In the genomic region with DNA sequence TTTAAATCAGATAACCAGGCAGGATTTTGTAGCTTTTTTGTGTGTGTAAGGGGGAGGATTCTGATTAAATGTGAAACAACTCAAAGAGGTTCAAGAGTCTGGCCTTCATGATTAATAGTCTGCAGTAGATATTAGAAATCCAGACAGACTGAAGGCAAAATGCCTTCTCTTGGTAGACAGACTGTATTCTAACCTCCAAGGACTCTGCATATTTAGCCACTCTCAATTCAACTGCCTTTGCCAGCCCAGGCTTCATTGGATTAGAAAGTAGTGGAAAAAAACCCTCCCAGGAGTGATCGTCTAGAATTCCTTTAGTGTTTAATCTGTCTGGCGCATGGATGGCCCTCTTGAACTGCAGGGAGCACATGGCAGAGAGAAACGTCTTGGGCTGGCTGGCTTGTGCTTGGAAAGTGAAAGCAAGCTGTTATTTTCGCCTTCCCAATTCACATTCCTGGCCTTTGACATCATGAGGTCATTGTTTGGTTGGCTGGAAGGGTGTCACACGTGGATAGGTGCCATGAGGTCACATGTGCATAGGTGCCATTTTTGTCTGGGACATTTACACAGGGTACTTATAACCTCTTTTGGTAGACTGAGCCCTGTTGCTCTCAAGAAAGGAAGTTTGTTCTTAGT, we compare ENCODE assay signal across 9 cellular contexts. TPM values are rescaled to one million over a fixed set of nuclear protein-coding genes. Genes with fewer than 3 reads are reported as not detected.
DNase-seq lines count a peak whose midpoint lies in the region; ATAC-seq and TF ChIP-seq lines count a peak whose summit lies in the region.
"Had no signal": no experiment of that assay in that cellular context is flagged by ENCODE, and none has a peak within 500 bp of the region (broad histone marks: within the 10 kb centered on the region; RNA-seq: fewer than 3 reads in every experiment).

No MANE protein-coding gene starts in this region.

- H3K27ac ChIP-seq in neural progenitor cell = no peak overlapping the region
- no peak overlapping the region for H3K27ac ChIP-seq in naive thymus-derived CD4-positive, alpha-beta T cell (ENCODE audit: low read depth, low read length)

- H3K27me3 ChIP-seq in NT2/D1 (ENCODE audit: insufficient read depth, insufficient read length) (no peaks in the 10 kb centered on the region), neural progenitor cell (no peaks in the 10 kb centered on the region)
- H3K27me3 ChIP-seq in naive thymus-derived CD4-positive, alpha-beta T cell (ENCODE audit: control insufficient read depth in 2 of 2, insufficient read depth in 2 of 2, low read length in 2 of 2) = no peaks in the 10 kb centered on the region

- H3K4me1 Mint-ChIP-seq in neural progenitor cell = peaks cover 15% of the 10 kb centered on the region
- peaks cover 21 to 51% (median 28%) of the 10 kb centered on the region in 7 donors for H3K4me1 Mint-ChIP-seq in naive thymus-derived CD4-positive, alpha-beta T cell

- no peak overlapping the region for H3K4me2 ChIP-seq in neural progenitor cell

- no peak overlapping the region for H3K9ac ChIP-seq in NT2/D1 (ENCODE audit: insufficient read length, low read depth)
- H3K9ac ChIP-seq in neural progenitor cell = no peak overlapping the region

- intact Hi-C loops in naive thymus-derived CD4-positive, alpha-beta T cell (cut with micrococcal nuclease) = no loop called here

- no peaks in the 10 kb centered on the region for H3K4me1 ChIP-seq in NT2/D1 (ENCODE audit: insufficient read depth, insufficient read length)
- H3K4me1 ChIP-seq in neural progenitor cell = peaks cover 8% of the 10 kb centered on the region
- peaks cover 11 to 33% of the 10 kb centered on the region in 2 donors for H3K4me1 ChIP-seq in naive thymus-derived CD4-positive, alpha-beta T cell (ENCODE audit: control insufficient read depth in 2 of 2, insufficient read depth in 2 of 2, low read length in 2 of 2)

- CTCF ChIA-PET in naive thymus-derived CD4-positive, alpha-beta T cell (lab: Charles Lee) = no interaction called here

- no peaks in the 10 kb centered on the region for H3K9me3 ChIP-seq in NT2/D1 (ENCODE audit: insufficient read depth, low read length)
- H3K9me3 ChIP-seq in neural progenitor cell (ENCODE audit: low read depth) = no peaks in the 10 kb centered on the region
- no peaks in the 10 kb centered on the region for H3K9me3 ChIP-seq in naive thymus-derived CD4-positive, alpha-beta T cell (ENCODE audit: control insufficient read depth in 2 of 3, low read length in 3 of 3)

- no peaks in the 10 kb centered on the region for H4K20me1 ChIP-seq in neural progenitor cell (ENCODE audit: low read depth)

- H3K27me3 Mint-ChIP-seq in neural progenitor cell (ENCODE audit: insufficient read depth, low read depth) = no peaks in the 10 kb centered on the region
- H3K27me3 Mint-ChIP-seq in naive thymus-derived CD4-positive, alpha-beta T cell = no peaks in the 10 kb centered on the region

- peak overlapping the region; percentile 13; the same call in 1 of the 2 replicates for H3K4me3 ChIP-seq in AG10803 (ENCODE audit: low read length)
- H3K4me3 ChIP-seq in NT2/D1 (ENCODE audit: insufficient read length, low read depth) = no peak overlapping the region
- H3K4me3 ChIP-seq in neural progenitor cell = no peak overlapping the region
- no peak overlapping the region for H3K4me3 ChIP-seq in naive thymus-derived CD4-positive, alpha-beta T cell (ENCODE audit: low read length)

- H3F3A ChIP-seq in neural progenitor cell (ENCODE audit: low read depth) = no peaks in the 10 kb centered on the region

- no peaks in the 10 kb centered on the region for H3K9me3 Mint-ChIP-seq in neural progenitor cell
- H3K9me3 Mint-ChIP-seq in naive thymus-derived CD4-positive, alpha-beta T cell = no peaks in the 10 kb centered on the region

- TF ChIP-seq CTCF in AG10803 (conservative IDR thresholded peaks at IDR 0.05; ENCODE audit: low read length) (no peak), neural progenitor cell (IDR thresholded peaks at IDR 0.05) (no peak)

- H3K27ac Mint-ChIP-seq in neural progenitor cell = peak overlapping the region; percentile 12
- H3K27ac Mint-ChIP-seq in naive thymus-derived CD4-positive, alpha-beta T cell = peak overlapping the region in 4 of 9 donors; percentile 14 to 65 (median 21)

- H3K36me3 ChIP-seq in NT2/D1 (ENCODE audit: insufficient read depth, insufficient read length, low read length) (no peaks in the 10 kb centered on the region), neural progenitor cell (no peaks in the 10 kb centered on the region)
- no peaks in the 10 kb centered on the region for H3K36me3 ChIP-seq in naive thymus-derived CD4-positive, alpha-beta T cell (ENCODE audit: control insufficient read depth in 2 of 3, insufficient read depth in 3 of 3, low read length in 3 of 3)

- no peak overlapping the region for H3K4me3 Mint-ChIP-seq in neural progenitor cell
- no peak overlapping the region for H3K4me3 Mint-ChIP-seq in naive thymus-derived CD4-positive, alpha-beta T cell

- ATAC-seq in naive thymus-derived CD4-positive, alpha-beta T cell = no peak
- ATAC-seq in HG03469 (IDR thresholded peaks at IDR 0.05; ENCODE audit: unreplicated experiment) = no peak

- no peaks in the 10 kb centered on the region for H3K79me2 ChIP-seq in neural progenitor cell (ENCODE audit: low read depth)

- DNase-seq in AG10803 (ENCODE audit: low read depth) = peak; percentile 87
- peak; percentile 35 for DNase-seq in NT2/D1 (ENCODE audit: low read depth, low spot score)
- DNase-seq in fibroblast of gingiva (ENCODE audit: low read depth) = peak; percentile 69
- peak; percentile 24 for DNase-seq in neural progenitor cell (ENCODE audit: low spot score)
- DNase-seq in NCI-H2107 (lab: John Stamatoyannopoulos, UW) = no peak
- no peak for DNase-seq in naive thymus-derived CD4-positive, alpha-beta T cell
- no peak for DNase-seq in SKM-1 treated with dmso at 0.1 percent for 144 hours (lab: John Stamatoyannopoulos, UW; ENCODE audit: unreplicated experiment)
- DNase-seq: KG1 had no signal

- POLR2A ChIA-PET in naive thymus-derived CD4-positive, alpha-beta T cell (lab: Charles Lee) = no interaction called here

- H2AFZ ChIP-seq in neural progenitor cell (replicated peaks) = no peak overlapping the region

- no peaks in the 10 kb centered on the region for H3K36me3 Mint-ChIP-seq in neural progenitor cell
- peaks cover 3 to 35% (median 25%) of the 10 kb centered on the region in 5 donors for H3K36me3 Mint-ChIP-seq in naive thymus-derived CD4-positive, alpha-beta T cell

RNA-seq across cellular contexts. Expression of a gene that starts 30.8 kb away (rescaled TPM):
- 4.9 and 8.2 TPM in 2 replicates for total RNA-seq in neural progenitor cell (ENCODE audit: low replicate concordance)
- total RNA-seq in naive thymus-derived CD4-positive, alpha-beta T cell = 10 to 100 TPM; 29.4 to 62.9 (median 40.2) TPM
- 10 to 100 TPM; 14.2 to 30.7 TPM for polyA plus RNA-seq in naive thymus-derived CD4-positive, alpha-beta T cell

Comparison
In these comparisons a context has a peak if more than half of its experiments do, and no peak if none do; other contexts are left out.
1. DNase-seq: peak in AG10803 (single experiment), NT2/D1 (single experiment), fibroblast of gingiva (single experiment) and neural progenitor cell (single experiment); none in NCI-H2107 (single experiment), naive thymus-derived CD4-positive, alpha-beta T cell (0 of 9) and SKM-1 treated with dmso at 0.1 percent for 144 hours (single experiment).